Comparison of ENCODE assay signal across 26 cellular contexts in the genomic region with DNA sequence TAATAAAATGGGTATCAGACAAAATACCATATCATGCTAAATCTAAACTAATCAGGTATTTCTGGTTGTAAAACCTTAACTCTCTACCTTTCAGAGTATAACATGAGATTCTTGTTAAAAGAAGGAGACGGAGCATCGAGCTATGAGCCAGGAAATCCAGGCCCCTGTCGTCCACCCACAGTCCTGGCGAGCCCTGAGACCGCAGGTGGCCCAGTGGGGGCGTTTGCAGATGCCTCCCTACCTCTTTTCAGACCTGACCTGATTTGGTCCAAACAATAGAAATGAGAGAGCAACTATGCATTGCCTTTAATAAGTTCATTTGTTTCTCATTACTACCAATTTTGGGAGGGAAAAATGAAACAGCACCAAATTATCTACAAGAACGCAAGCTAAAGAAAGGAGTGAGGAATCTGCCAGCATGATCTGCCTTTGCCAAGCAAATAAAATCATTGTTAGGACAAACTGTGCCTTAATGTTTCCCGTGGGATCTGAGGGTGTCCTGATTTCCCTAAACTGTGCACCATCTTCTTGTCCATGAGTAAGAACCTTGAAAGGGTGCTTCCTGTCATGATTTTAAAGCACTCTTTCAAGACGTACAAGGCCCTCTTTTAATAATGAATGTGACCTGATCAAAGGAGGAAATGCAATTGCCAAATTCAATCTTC.
"Had no signal": no experiment of that assay in that cellular context is flagged by ENCODE, and none has a peak within 500 bp of the region (broad histone marks: within the 10 kb centered on the region; RNA-seq: fewer than 3 reads in every experiment).

No MANE protein-coding gene starts in this region.

- ATAC-seq: activated CD8-positive, alpha-beta T cell treated with anti-CD3 and anti-CD28 coated beads for 36 hours; activated naive CD4-positive, alpha-beta T cell treated with anti-CD3 and anti-CD28 coated beads, Interleukin-2, amount 50 U/mL, for 72 hours; body of pancreas had no signal

- H3K36me3 ChIP-seq: adrenal gland, breast epithelium, SJCRH30 had no signal

- DNase-seq: activated CD4-positive, alpha-beta T cell treated with anti-CD3 and anti-CD28 coated beads, Interleukin-2, amount 10 ng/mL, durations not matched to agents 24 days and 14 days; activated CD4-positive, alpha-beta T cell treated with anti-CD3 and anti-CD28 coated beads, Interleukin-2, amount 50 U/mL, for 4 hours; activated CD8-positive, alpha-beta T cell treated with anti-CD3 and anti-CD28 coated beads for 36 hours; activated gamma-delta T cell; activated naive CD4-positive, alpha-beta T cell treated with anti-CD3 and anti-CD28 coated beads for 36 hours; activated T-cell treated with anti-CD3 and anti-CD28 coated beads, Interleukin-2, amount 50 U/mL, for 24 hours; adrenal gland; body of pancreas; NCI-H1048; NCI-H1105 treated with DMSO at 0.1 percent for 48 hours; NCI-H1436; NCI-H1694; NCI-H1930; NCI-H2081 treated with DMSO at 0.1 percent for 48 hours; NCI-H345; NCI-H524 treated with DMSO at 0.1 percent for 48 hours; NCI-H748 treated with DMSO at 0.1 percent for 48 hours; NK-92 treated with Interleukin-12 subunit alpha and Interleukin-12 subunit beta, amount 100 ng/mL, for 24 hours; PC-9; SHP77; SJCRH30; T1000 had no signal

- H3K27me3 ChIP-seq: adrenal gland, body of pancreas, SJCRH30 had no signal

- H3K27ac ChIP-seq: adrenal gland, breast epithelium, KMS-11, PC-9, SJCRH30, SK-N-MC had no signal

- H3K9me3 ChIP-seq: adrenal gland, body of pancreas, breast epithelium, SJCRH30 had no signal

- H3K4me1 ChIP-seq: adrenal gland, breast epithelium, SJCRH30 had no signal

- H3K4me3 ChIP-seq: adrenal gland, body of pancreas, breast epithelium, PC-9, SJCRH30, SK-N-MC had no signal
